8 cellular contexts compared by ENCODE assay signal in the genomic region with DNA sequence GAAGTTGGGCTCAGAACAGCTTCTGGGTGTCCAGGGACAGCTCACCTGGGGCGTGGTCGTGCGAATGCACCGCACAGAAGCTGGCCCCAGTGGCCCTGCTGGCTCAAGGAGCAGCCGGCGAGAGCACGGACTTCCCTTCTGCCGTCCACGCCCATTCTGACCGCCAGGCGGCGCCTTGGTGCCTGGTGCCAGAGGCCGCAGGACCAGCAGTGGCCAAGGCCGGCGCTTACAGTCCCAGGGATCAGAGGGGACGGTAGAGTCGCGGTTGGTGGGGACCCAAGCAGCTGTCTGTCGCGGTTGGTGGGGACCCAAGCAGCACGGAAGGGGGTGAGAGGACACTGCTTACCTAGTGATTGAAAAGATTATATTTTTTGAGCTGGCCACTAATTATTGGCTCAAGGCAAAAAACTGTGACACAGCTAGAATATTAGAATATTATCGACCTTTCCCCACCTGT. TPM values are rescaled to one million over a fixed set of nuclear protein-coding genes. Genes with fewer than 3 reads are reported as not detected.
DNase-seq lines count a peak whose midpoint lies in the region; ATAC-seq, FAIRE-seq and TF ChIP-seq lines count a peak whose summit lies in the region.

No MANE protein-coding gene starts in this region.

- H3K4me3 Mint-ChIP-seq in stimulated activated effector memory CD8-positive, alpha-beta T cell treated with anti-CD3 and anti-CD28 coated beads, Interleukin-12 subunit alpha, Interleukin-12 subunit beta, amount 100 ng/mL, for 72 hours = no peak overlapping the region

- no peaks in the 10 kb centered on the region for H3K4me1 Mint-ChIP-seq in stimulated activated effector memory CD8-positive, alpha-beta T cell treated with anti-CD3 and anti-CD28 coated beads, Interleukin-12 subunit alpha, Interleukin-12 subunit beta, amount 100 ng/mL, for 72 hours

- TF ChIP-seq POLR2A in endothelial cell of umbilical vein (IDR thresholded peaks at IDR 0.05; ENCODE audit: low read depth, low read length) = no peak

- no peak overlapping the region for H3K27ac Mint-ChIP-seq in stimulated activated effector memory CD8-positive, alpha-beta T cell treated with anti-CD3 and anti-CD28 coated beads, Interleukin-12 subunit alpha, Interleukin-12 subunit beta, amount 100 ng/mL, for 72 hours

- CTCF ChIA-PET in endothelial cell of umbilical vein (lab: Charles Lee) = interaction anchor here (0.7 to 5.3 kb wide), 40 partner anchors 8 to 619 kb away, joined by 3 to 45 read pairs (median 5); a partner anchor contains a TSS

- no peak overlapping the region for H3K27ac ChIP-seq in endothelial cell of umbilical vein (ENCODE audit: insufficient read depth, low read depth, low read length)

- H3K27me3 ChIP-seq in endothelial cell of umbilical vein (ENCODE audit: control insufficient read depth in 2 of 2, insufficient read depth in 2 of 2, low read length in 2 of 2) = no peaks in the 10 kb centered on the region

- TF ChIP-seq CTCF in GM13977 (IDR thresholded peaks at IDR 0.05; ENCODE audit: extremely low read depth, insufficient read depth, missing control alignments) = peak; percentile 92
- peak; percentile 96 to 98 for TF ChIP-seq CTCF in endothelial cell of umbilical vein (IDR thresholded peaks at IDR 0.05; ENCODE audit: extremely low read depth in 1 of 2, insufficient read depth in 1 of 2, low read depth in 1 of 2, low read length in 2 of 2)

- H3K4me2 ChIP-seq in endothelial cell of umbilical vein (ENCODE audit: insufficient read depth, low read length) = no peak overlapping the region

- H3K79me2 ChIP-seq in endothelial cell of umbilical vein (ENCODE audit: control insufficient read depth, insufficient read depth, low read length) = no peaks in the 10 kb centered on the region

- no peaks in the 10 kb centered on the region for H3K9me1 ChIP-seq in endothelial cell of umbilical vein (replicated peaks; ENCODE audit: control insufficient read depth, extremely low read depth, insufficient read depth, low read length)

- H3K9me3 ChIP-seq in endothelial cell of umbilical vein (replicated peaks; ENCODE audit: control insufficient read depth, insufficient read depth, low read length) = no peaks in the 10 kb centered on the region

- no peak overlapping the region for H2AFZ ChIP-seq in endothelial cell of umbilical vein (ENCODE audit: low read depth, low read length)

- dilution Hi-C loops in endothelial cell of umbilical vein (cut with MboI; ENCODE audit: extremely low pct_ligation_motif_present, low sequenced_read_pairs) = no loop called here

- intact Hi-C loops in endothelial cell of umbilical vein (cut with micrococcal nuclease) = loop anchor here (1.0 kb wide), 3 partner anchors 100 to 540 kb away; no protein-coding TSS in a partner anchor

- peak; percentile 73 for DNase-seq in GM13977 (ENCODE audit: low spot score)
- peak; percentile 39 for DNase-seq in NCI-H526 treated with DMSO at 0.1 percent for 48 hours (lab: John Stamatoyannopoulos, UW)
- DNase-seq in activated CD4-positive, alpha-beta T cell treated with anti-CD3 and anti-CD28 coated beads, Interleukin-2, amount 50 U/mL, for 48 hours = peak; percentile 76 to 82
- peak; percentile 71 for DNase-seq in endothelial cell of umbilical vein (ENCODE audit: low read depth, low spot score)
- DNase-seq in midbrain (lab: John Stamatoyannopoulos, UW) = peak; percentile 47
- peak; percentile 72 to 85 for DNase-seq in stimulated activated effector memory CD8-positive, alpha-beta T cell treated with anti-CD3 and anti-CD28 coated beads, Interleukin-12 subunit alpha, Interleukin-12 subunit beta, amount 100 ng/mL, for 72 hours (ENCODE audit: low spot score in 2 of 2)
- DNase-seq in middle frontal gyrus (ENCODE audit: extremely low spot score, low spot score) = no peak
- DNase-seq in NCI-H2081 treated with DMSO at 0.1 percent for 48 hours (lab: John Stamatoyannopoulos, UW) = no peak

- no peak overlapping the region for H3K4me3 ChIP-seq in endothelial cell of umbilical vein (replicated peaks in 1 of 3; ENCODE audit: insufficient read depth in 1 of 3, low read depth in 1 of 3, low read length in 3 of 3)

- no peaks in the 10 kb centered on the region for H4K20me1 ChIP-seq in endothelial cell of umbilical vein (replicated peaks; ENCODE audit: control insufficient read depth, extremely low read depth, insufficient read depth, low read length)

- no peaks in the 10 kb centered on the region for H3K36me3 ChIP-seq in endothelial cell of umbilical vein (ENCODE audit: control insufficient read depth in 2 of 2, extremely low read depth in 1 of 2, insufficient read depth in 2 of 2, low read length in 2 of 2)

- no peaks in the 10 kb centered on the region for H3K36me3 Mint-ChIP-seq in stimulated activated effector memory CD8-positive, alpha-beta T cell treated with anti-CD3 and anti-CD28 coated beads, Interleukin-12 subunit alpha, Interleukin-12 subunit beta, amount 100 ng/mL, for 72 hours

- in situ Hi-C loops in GM13977 (cut with MboI; ENCODE audit: low pct_unique_long_range_greater_than_20kb, low sequenced_read_pairs, unreplicated experiment) = loop anchor here (10.0 kb wide), 2 partner anchors 424 to 524 kb away; no protein-coding TSS in a partner anchor

- POLR2A ChIA-PET in endothelial cell of umbilical vein (lab: Charles Lee) = no interaction called here

- no peaks in the 10 kb centered on the region for H3K9me3 Mint-ChIP-seq in stimulated activated effector memory CD8-positive, alpha-beta T cell treated with anti-CD3 and anti-CD28 coated beads, Interleukin-12 subunit alpha, Interleukin-12 subunit beta, amount 100 ng/mL, for 72 hours

- no TSS peak for BruUV-seq in endothelial cell of umbilical vein (replicated peaks; lab: Mats Ljungman, UMichigan)

- peak; percentile 91 for FAIRE-seq in endothelial cell of umbilical vein (lab: Jason Lieb, UNC)

- H3K4me1 ChIP-seq in endothelial cell of umbilical vein (ENCODE audit: control insufficient read depth, extremely low read depth, insufficient read depth, low read length) = no peaks in the 10 kb centered on the region

- no peak overlapping the region for H3K9ac ChIP-seq in endothelial cell of umbilical vein (replicated peaks; ENCODE audit: extremely low read depth, insufficient read depth, low read length)

- peak; percentile 62 for ATAC-seq in stimulated activated effector memory CD8-positive, alpha-beta T cell treated with anti-CD3 and anti-CD28 coated beads, Interleukin-12 subunit alpha, Interleukin-12 subunit beta, amount 100 ng/mL, for 72 hours

TF ChIP-seq in endothelial cell of umbilical vein, 7 proteins besides CTCF, POLR2A, EP300 and RAD21:
- no peak for TF ChIP-seq GATA2 (IDR thresholded peaks at IDR 0.05; ENCODE audit: insufficient read depth, insufficient read length, low read depth, low read length)
- TF ChIP-seq FOS (IDR thresholded peaks at IDR 0.05; ENCODE audit: borderline replicate concordance, insufficient read depth, low read length) = no peak
- no peak for TF ChIP-seq MYC (IDR thresholded peaks at IDR 0.05; ENCODE audit: low read depth, low read length)
- no peak for TF ChIP-seq EZH2 (IDR thresholded peaks at IDR 0.05; ENCODE audit: borderline replicate concordance, low read depth, low read length, severe bottlenecking)

RNA-seq across cellular contexts. Expression of a gene that starts 25.7 kb away (rescaled TPM):
- not detected in 2 replicates for total RNA-seq in endothelial cell of umbilical vein
- not detected in 2 replicates for polyA plus RNA-seq in endothelial cell of umbilical vein
- polyA plus RNA-seq in endothelial cell of umbilical vein (2011; cell fraction: cytosol; rRNA removed) = not detected in 2 replicates
- not detected in 2 replicates for polyA plus RNA-seq in endothelial cell of umbilical vein (2011; cell fraction: nucleus; rRNA removed)
- polyA plus RNA-seq in endothelial cell of umbilical vein (2012) = not detected in 2 replicates
- not detected in 2 replicates for polyA minus RNA-seq in endothelial cell of umbilical vein
- polyA minus RNA-seq in endothelial cell of umbilical vein (2011; cell fraction: cytosol; rRNA and poly(A)+ RNA removed) = not detected
- not detected in 2 replicates for polyA minus RNA-seq in endothelial cell of umbilical vein (2011; cell fraction: nucleus; rRNA and poly(A)+ RNA removed)

Comparison
In these comparisons a context has a peak if more than half of its experiments do, and no peak if none do; other contexts are left out.
1. DNase-seq: peak in GM13977 (single experiment), NCI-H526 treated with DMSO at 0.1 percent for 48 hours (single experiment), activated CD4-positive, alpha-beta T cell treated with anti-CD3 and anti-CD28 coated beads, Interleukin-2, amount 50 U/mL, for 48 hours (2 of 2), endothelial cell of umbilical vein (single experiment), midbrain (single experiment) and stimulated activated effector memory CD8-positive, alpha-beta T cell treated with anti-CD3 and anti-CD28 coated beads, Interleukin-12 subunit alpha, Interleukin-12 subunit beta, amount 100 ng/mL, for 72 hours (2 of 2); none in middle frontal gyrus (single experiment) and NCI-H2081 treated with DMSO at 0.1 percent for 48 hours (single experiment).